Comparison of ENCODE assay signal across 8 cellular contexts in genomic region chr9:34989056-34989945, GRCh38. TPM values are rescaled to one million over a fixed set of nuclear protein-coding genes. Genes with fewer than 3 reads are reported as not detected.
DNase-seq lines count a peak whose midpoint lies in the region; ATAC-seq, FAIRE-seq and TF ChIP-seq lines count a peak whose summit lies in the region.

TSS of gene DNAJB5 (plus strand) at chr9:34989745. CDS start at chr9:34990631, 886 bp downstream.

- peak; percentile 99 for DNase-seq in BJ (ENCODE audit: low read depth)
- peak; percentile 79 for DNase-seq in GM19240 (ENCODE audit: insufficient read length, low spot score)
- DNase-seq in NCI-H524 (lab: John Stamatoyannopoulos, UW), result peak; percentile 98
- peak; percentile 98 for DNase-seq in activated CD4-positive, alpha-beta T cell treated with anti-CD3 and anti-CD28 coated beads for 48 hours
- peak; percentile 98 for DNase-seq in kidney glomerular epithelial cell (lab: John Stamatoyannopoulos, UW)
- peak; percentile 95 for DNase-seq in stimulated activated CD4-positive, alpha-beta T cell treated with anti-CD3 and anti-CD28 coated beads, Interleukin-15, amount 100 ng/mL, for 48 hours (ENCODE audit: low read depth in 2 of 2)

- H3K4me3 ChIP-seq in BJ (ENCODE audit: low read depth, low read length), result peak within 1 kb of the TSS; percentile 91

- CTCF ChIA-PET in BJ (lab: Yijun Ruan, JAX), result interaction anchor here (1.0 to 2.0 kb wide), 6 partner anchors 17 to 105 kb away, joined by 3 to 7 read pairs (median 4); partner anchors contain the start of gene FANCG

- H3K36me3 ChIP-seq in BJ (ENCODE audit: control insufficient read depth, insufficient read depth, low read length), result no peaks in the 10 kb centered on the region

- no peaks in the 10 kb centered on the region for H3K27me3 ChIP-seq in BJ (ENCODE audit: control insufficient read depth, insufficient read depth, low read length)

- FAIRE-seq in colon (lab: Jason Lieb, UNC), result peak; percentile 51

- no peak for TF ChIP-seq CTCF in BJ (IDR thresholded peaks at IDR 0.05; ENCODE audit: insufficient read depth, low read depth, low read length)

- POLR2A ChIA-PET in BJ (lab: Charles Lee), result no interaction called here

- ATAC-seq in HG03457 (IDR thresholded peaks at IDR 0.05; ENCODE audit: unreplicated experiment), result peak; percentile 75

RNA-seq across cellular contexts. Expression of gene DNAJB5, which starts in this region (rescaled TPM):
- polyA plus RNA-seq in BJ (2011; rRNA removed), result 5.2 and 6.1 TPM in 2 replicates
- 3.2 and 4.6 TPM in 2 replicates for polyA minus RNA-seq in BJ (2011; rRNA and poly(A)+ RNA removed)

Comparison
In these comparisons a context has a peak if more than half of its experiments do, and no peak if none do; other contexts are left out.
1. Peak in every context shown above with its lines: DNase-seq, ATAC-seq and H3K4me3 ChIP-seq.